ENCODE assay signal across 8 cellular contexts in the genomic region with DNA sequence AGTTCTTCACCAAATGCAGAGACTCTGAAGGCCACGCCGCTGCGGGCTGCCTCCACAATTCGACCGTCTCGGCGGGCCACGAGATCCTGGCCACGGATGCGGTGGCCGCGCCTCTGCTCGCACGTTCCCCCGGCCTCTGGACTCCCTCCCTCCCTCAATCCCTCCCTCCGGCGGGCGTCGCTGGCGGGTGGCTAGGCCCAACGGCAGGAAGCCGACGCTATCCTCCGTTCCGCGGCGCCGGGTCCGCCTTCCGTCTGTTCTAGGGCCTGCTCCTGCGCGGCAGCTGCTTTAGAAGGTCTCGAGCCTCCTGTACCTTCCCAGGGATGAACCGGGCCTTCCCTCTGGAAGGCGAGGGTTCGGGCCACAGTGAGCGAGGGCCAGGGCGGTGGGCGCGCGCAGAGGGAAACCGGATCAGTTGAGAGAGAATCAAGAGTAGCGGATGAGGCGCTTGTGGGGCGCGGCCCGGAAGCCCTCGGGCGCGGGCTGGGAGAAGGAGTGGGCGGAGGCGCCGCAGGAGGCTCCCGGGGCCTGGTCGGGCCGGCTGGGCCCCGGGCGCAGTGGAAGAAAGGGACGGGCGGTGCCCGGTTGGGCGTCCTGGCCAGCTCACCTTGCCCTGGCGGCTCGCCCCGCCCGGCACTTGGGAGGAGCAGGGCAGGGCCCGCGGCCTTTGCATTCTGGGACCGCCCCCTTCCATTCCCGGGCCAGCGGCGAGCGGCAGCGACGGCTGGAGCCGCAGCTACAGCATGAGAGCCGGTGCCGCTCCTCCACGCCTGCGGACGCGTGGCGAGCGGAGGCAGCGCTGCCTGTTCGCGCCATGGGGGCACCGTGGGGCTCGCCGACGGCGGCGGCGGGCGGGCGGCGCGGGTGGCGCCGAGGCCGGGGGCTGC. TPM values are rescaled to one million over a fixed set of nuclear protein-coding genes. Genes with fewer than 3 reads are reported as not detected.
A peak's percentile ranks its signal among the peaks of the same experiment; 100 is the strongest.
DNase-seq lines count a peak whose midpoint lies in the region; ATAC-seq and TF ChIP-seq lines count a peak whose summit lies in the region.

A gene with protein sequence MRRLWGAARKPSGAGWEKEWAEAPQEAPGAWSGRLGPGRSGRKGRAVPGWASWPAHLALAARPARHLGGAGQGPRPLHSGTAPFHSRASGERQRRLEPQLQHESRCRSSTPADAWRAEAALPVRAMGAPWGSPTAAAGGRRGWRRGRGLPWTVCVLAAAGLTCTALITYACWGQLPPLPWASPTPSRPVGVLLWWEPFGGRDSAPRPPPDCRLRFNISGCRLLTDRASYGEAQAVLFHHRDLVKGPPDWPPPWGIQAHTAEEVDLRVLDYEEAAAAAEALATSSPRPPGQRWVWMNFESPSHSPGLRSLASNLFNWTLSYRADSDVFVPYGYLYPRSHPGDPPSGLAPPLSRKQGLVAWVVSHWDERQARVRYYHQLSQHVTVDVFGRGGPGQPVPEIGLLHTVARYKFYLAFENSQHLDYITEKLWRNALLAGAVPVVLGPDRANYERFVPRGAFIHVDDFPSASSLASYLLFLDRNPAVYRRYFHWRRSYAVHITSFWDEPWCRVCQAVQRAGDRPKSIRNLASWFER (plus strand): TSS at position 227 of the 887 bp plus-strand sequence. CDS start 213 bp downstream, at position 440.

- H3K27me3 ChIP-seq in ovary (no peaks in the 10 kb centered on the region), tibial artery (no peaks in the 10 kb centered on the region)

- TF ChIP-seq EP300 in ovary (IDR thresholded peaks at IDR 0.05), result no peak

- peak; percentile 44 for TF ChIP-seq POLR2A in ovary (IDR thresholded peaks at IDR 0.05)

- H3K36me3 ChIP-seq in ES-I3 (ENCODE audit: insufficient read depth, low read length) (no peaks in the 10 kb centered on the region), KOPT-K1 (ENCODE audit: insufficient read depth, low read length) (peaks cover 23% of the 10 kb centered on the region), SK-N-MC (ENCODE audit: insufficient read depth, low read length) (no peaks in the 10 kb centered on the region), ovary (no peaks in the 10 kb centered on the region), tibial artery (no peaks in the 10 kb centered on the region)

- H3K4me3 ChIP-seq in SK-N-MC (peak within 1 kb of the TSS; percentile 90), ovary (peak within 1 kb of the TSS; percentile 69), tibial artery (peak within 1 kb of the TSS; percentile 77 to 78)

- peak within 1 kb of the TSS; percentile 95 for H3K27ac ChIP-seq in KOPT-K1 (ENCODE audit: low read depth, low read length, poor library complexity, severe bottlenecking)
- peak within 1 kb of the TSS; percentile 76 for H3K27ac ChIP-seq in SK-N-MC
- H3K27ac ChIP-seq in ovary, result peak within 1 kb of the TSS; percentile 95
- H3K27ac ChIP-seq in tibial artery, result peak within 1 kb of the TSS; percentile 98

- H3K4me1 Mint-ChIP-seq in glutamatergic neuron (ENCODE audit: low read depth, unreplicated experiment), result no peaks in the 10 kb centered on the region

- TF ChIP-seq CTCF in glutamatergic neuron (IDR thresholded peaks at IDR 0.05; ENCODE audit: partially characterized antibody, unreplicated experiment) (no peak), ovary (IDR thresholded peaks at IDR 0.05) (no peak), tibial artery (IDR thresholded peaks at IDR 0.05) (no peak)

- intact Hi-C loops in ovary (cut with DNase I), result no loop called here
- intact Hi-C loops in tibial artery (cut with DNase I; ENCODE audit: low total_unique reads), result no loop called here

- H3K9me3 ChIP-seq in ES-I3 (ENCODE audit: control insufficient read depth, insufficient read depth, low read length) (no peaks in the 10 kb centered on the region), KOPT-K1 (ENCODE audit: insufficient read depth, low read length, poor library complexity, severe bottlenecking) (no peaks in the 10 kb centered on the region), SK-N-MC (ENCODE audit: low read depth, low read length) (no peaks in the 10 kb centered on the region), ovary (no peaks in the 10 kb centered on the region), tibial artery (no peaks in the 10 kb centered on the region)

- peaks cover 10% of the 10 kb centered on the region for H3K27me3 Mint-ChIP-seq in glutamatergic neuron (ENCODE audit: unreplicated experiment)

- WGBS in ovary, 3 donors, result 0 to 1% (median 0%) methylated on average over 56 to 101 of the region's 101 CpGs

- peaks cover 6 to 8% of the 10 kb centered on the region in 2 donors for H3K36me3 Mint-ChIP-seq in activated naive CD4-positive, alpha-beta T cell treated with anti-CD3 and anti-CD28 coated beads, Interleukin-2, amount 50 U/mL, for 72 hours
- no peaks in the 10 kb centered on the region for H3K36me3 Mint-ChIP-seq in glutamatergic neuron (ENCODE audit: unreplicated experiment)

- DNase-seq in SK-N-MC (ENCODE audit: low read depth, low spot score), result no peak
- peak; percentile 75 to 87 for DNase-seq in activated naive CD4-positive, alpha-beta T cell treated with anti-CD3 and anti-CD28 coated beads, Interleukin-2, amount 50 U/mL, for 72 hours (ENCODE audit: low spot score in 2 of 2)
- DNase-seq in glutamatergic neuron, result peak; percentile 83
- DNase-seq in ovary, result peak; percentile 82 to 88 (median 85)
- peak; percentile 82 to 93 for DNase-seq in tibial artery

- H3K4me1 ChIP-seq in ES-I3 (ENCODE audit: insufficient read depth, low read length) (no peaks in the 10 kb centered on the region), ovary (ENCODE audit: insufficient read depth) (peaks cover 17% of the 10 kb centered on the region), tibial artery (peaks cover 0 to 55% (median 28%) of the 10 kb centered on the region in 4 donors)

- no peaks in the 10 kb centered on the region for H3K9me3 Mint-ChIP-seq in activated naive CD4-positive, alpha-beta T cell treated with anti-CD3 and anti-CD28 coated beads, Interleukin-2, amount 50 U/mL, for 72 hours
- peaks cover 2% of the 10 kb centered on the region for H3K9me3 Mint-ChIP-seq in glutamatergic neuron (ENCODE audit: unreplicated experiment)

- peak within 1 kb of the TSS; percentile 93 to 100 for H3K27ac Mint-ChIP-seq in activated naive CD4-positive, alpha-beta T cell treated with anti-CD3 and anti-CD28 coated beads, Interleukin-2, amount 50 U/mL, for 72 hours
- peak within 1 kb of the TSS; percentile 96 for H3K27ac Mint-ChIP-seq in glutamatergic neuron (ENCODE audit: unreplicated experiment)

- H3K4me3 Mint-ChIP-seq in glutamatergic neuron (ENCODE audit: unreplicated experiment), result peak within 1 kb of the TSS; percentile 97

- H3K9ac ChIP-seq in ES-I3 (ENCODE audit: low read depth, low read length) (peak within 1 kb of the TSS; percentile 77), SK-N-MC (ENCODE audit: insufficient read length) (peak within 1 kb of the TSS; percentile 92)

- ATAC-seq in GM21825 (IDR thresholded peaks at IDR 0.05; ENCODE audit: unreplicated experiment), result peak; percentile 82
- ATAC-seq in activated naive CD4-positive, alpha-beta T cell treated with anti-CD3 and anti-CD28 coated beads, Interleukin-2, amount 50 U/mL, for 72 hours, result peak; percentile 88 to 89

RNA-seq across cellular contexts. Expression of the gene that starts here (rescaled TPM):
- total RNA-seq in activated naive CD4-positive, alpha-beta T cell treated with anti-CD3 and anti-CD28 coated beads, Interleukin-2, amount 50 U/mL, for 72 hours, result 1 to 10 TPM; 2.7 to 5.4 TPM
- total RNA-seq in glutamatergic neuron (ENCODE audit: unreplicated experiment), result 2.2 TPM
- 1 to 10 TPM; 4.1 to 7.3 (median 6.4) TPM for total RNA-seq in ovary
- polyA plus RNA-seq in ovary, result 1 to 10 TPM; 2.7 to 3.7 TPM
